ENCODE assay signal across 18 cellular contexts in genomic region chr20:61558726-61559125, GRCh38.
DNase-seq lines count a peak whose midpoint lies in the region; FAIRE-seq and TF ChIP-seq lines count a peak whose summit lies in the region.
"Had no signal": no experiment of that assay in that cellular context is flagged by ENCODE, and none has a peak within 500 bp of the region (broad histone marks: within the 10 kb centered on the region; RNA-seq: fewer than 3 reads in every experiment).

No MANE protein-coding gene starts in this region.

- no peak for FAIRE-seq in H1 (lab: Jason Lieb, UNC)
- FAIRE-seq: RCC 7860 had no signal

- H3K4me1 Mint-ChIP-seq in MCF 10A (ENCODE audit: insufficient read depth, unreplicated experiment): peaks cover 16% of the 10 kb centered on the region
- H3K4me1 Mint-ChIP-seq: activated CD8-positive, alpha-beta memory T cell treated with anti-CD3 and anti-CD28 coated beads, Interleukin-2, amount 10 ng/mL, durations not matched to agents 7 days and 5 days; naive thymus-derived CD4-positive, alpha-beta T cell had no signal

- H3K9me3 ChIP-seq in H1 (ENCODE audit: insufficient read depth in 2 of 2, low read depth in 1 of 2, low read length in 1 of 2) (no peaks in the 10 kb centered on the region), adrenal gland (replicated peaks in 1 of 3) (no peaks in the 10 kb centered on the region), ascending aorta (no peaks in the 10 kb centered on the region)
- H3K9me3 ChIP-seq: BLaER1 treated with 17β-estradiol and CSF1 and Interleukin-3, amounts not matched to agents 10 nM and 100 nM; thoracic aorta had no signal

- H3K9ac ChIP-seq in H1 (replicated peaks in 1 of 4; ENCODE audit: extremely low read depth in 1 of 4, low read depth in 3 of 4, low read length in 3 of 4): no peak overlapping the region
- H3K9ac ChIP-seq: BLaER1 treated with 17β-estradiol and CSF1 and Interleukin-3, amounts not matched to agents 10 nM and 100 nM had no signal

- H3K4me1 ChIP-seq in H1 (replicated peaks in 1 of 4; ENCODE audit: control insufficient read depth in 3 of 4, insufficient read depth in 4 of 4, low read length in 3 of 4) (peaks cover 0 to 11% (median 3%) of the 10 kb centered on the region in 4 experiments; a peak in 4 of 7 replicates), adrenal gland (replicated peaks in 1 of 2) (no peaks in the 10 kb centered on the region), ascending aorta (no peaks in the 10 kb centered on the region)
- H3K4me1 ChIP-seq: BLaER1 treated with 17β-estradiol and CSF1 and Interleukin-3, amounts not matched to agents 10 nM and 100 nM had no signal

- no peaks in the 10 kb centered on the region for H3K79me2 ChIP-seq in H1 (ENCODE audit: control insufficient read depth in 1 of 2, insufficient read depth in 2 of 2, low read length in 2 of 2)

- H4K8ac ChIP-seq in H1 (ENCODE audit: extremely low read depth, insufficient read depth, low read length): no peak overlapping the region

- no peak overlapping the region for H3K18ac ChIP-seq in H1 (ENCODE audit: extremely low read depth, low read length)

- H2BK12ac ChIP-seq in H1 (ENCODE audit: low read depth, low read length): no peak overlapping the region

- no peak overlapping the region for H2BK5ac ChIP-seq in H1 (ENCODE audit: low read depth, low read length)

- intact Hi-C loops in adrenal gland (cut with DNase I): no loop called here
- intact Hi-C loops in MCF 10A (cut with micrococcal nuclease): no loop called here
- intact Hi-C loops in ascending aorta (cut with DNase I): no loop called here

- no peak overlapping the region for H3K23ac ChIP-seq in H1 (ENCODE audit: insufficient read length)

- no peak for TF ChIP-seq RAD21 in H1 (IDR thresholded peaks at IDR 0.05 in 1 of 2, conservative IDR thresholded peaks at IDR 0.05 in 1 of 2; ENCODE audit: low read depth in 2 of 2, low read length in 2 of 2)

- H3K27me3 Mint-ChIP-seq in MCF 10A (ENCODE audit: insufficient read depth, unreplicated experiment): no peaks in the 10 kb centered on the region
- H3K27me3 Mint-ChIP-seq: activated CD8-positive, alpha-beta memory T cell treated with anti-CD3 and anti-CD28 coated beads, Interleukin-2, amount 10 ng/mL, durations not matched to agents 7 days and 5 days had no signal

- no peak overlapping the region for H2AK5ac ChIP-seq in H1 (ENCODE audit: low read depth, low read length)

- TF ChIP-seq CTCF in H1 (IDR thresholded peaks at IDR 0.05; ENCODE audit: control extremely low read depth in 1 of 3, insufficient read depth in 1 of 3, low read depth in 1 of 3, low read length in 3 of 3): no peak
- no peak for TF ChIP-seq CTCF in adrenal gland (IDR thresholded peaks at IDR 0.05)
- no peak for TF ChIP-seq CTCF in MCF 10A (IDR thresholded peaks at IDR 0.05; ENCODE audit: unreplicated experiment)
- no peak for TF ChIP-seq CTCF in ascending aorta (IDR thresholded peaks at IDR 0.05)

- TF ChIP-seq POLR2A in H1 (IDR thresholded peaks at IDR 0.05; ENCODE audit: control extremely low read depth in 1 of 2, low read depth in 2 of 2, low read length in 2 of 2) (no peak), adrenal gland (IDR thresholded peaks at IDR 0.05) (no peak)

- H3K14ac ChIP-seq in H1 (ENCODE audit: insufficient read length): no peak overlapping the region

- H3K4me2 ChIP-seq in H1 (ENCODE audit: insufficient read depth in 1 of 2, low read depth in 2 of 2, low read length in 2 of 2): no peak overlapping the region
- H3K4me2 ChIP-seq: BLaER1 treated with 17β-estradiol and CSF1 and Interleukin-3, amounts not matched to agents 10 nM and 100 nM had no signal

- H3K9me3 Mint-ChIP-seq in MCF 10A (ENCODE audit: unreplicated experiment): no peaks in the 10 kb centered on the region

- H2BK20ac ChIP-seq in H1 (ENCODE audit: low read length): no peak overlapping the region

- no peak for TF ChIP-seq EP300 in H1 (IDR thresholded peaks at IDR 0.05; ENCODE audit: borderline replicate concordance in 1 of 2, low read depth in 2 of 2, low read length in 2 of 2)

- 89% methylated on average over 10 of the region's 10 CpGs; no CpG with 5 or more reads in 1 of the 2 experiments for WGBS in H1 (ENCODE audit: extremely low coverage in 1 of 2, insufficient coverage in 1 of 2, insufficient read length in 1 of 2, insufficient replicate concordance in 2 of 2, low coverage in 1 of 2, low lambda C conversion rate in 2 of 2, missing lambda C conversion rate in 1 of 2), 2 experiments
- 77 to 86% (median 82%) methylated on average over 7 to 10 of the region's 10 CpGs for WGBS in adrenal gland, 4 donors

- CTCF ChIA-PET in H1 (lab: Charles Lee; ENCODE audit: partially characterized antibody): interaction anchor here (1.0 to 1.5 kb wide), 3 partner anchors 28 to 316 kb away, joined by 3 to 4 read pairs (median 3); no protein-coding TSS in a partner anchor
- CTCF ChIA-PET in MCF 10A (lab: Yijun Ruan, JAX): no interaction called here

- DNase-seq in GM03348 (ENCODE audit: low spot score) (peak; percentile 75), NCI-H187 (lab: John Stamatoyannopoulos, UW) (peak; percentile 57 to 59), H1 (ENCODE audit: low read depth in 1 of 2, low spot score in 2 of 2) (no peak), non-pigmented ciliary epithelial cell (ENCODE audit: low read depth) (peak; percentile 4), adrenal gland (no peak), MCF 10A (ENCODE audit: unreplicated experiment) (no peak), ascending aorta (ENCODE audit: low spot score in 2 of 2) (no peak)
- DNase-seq in effector CD4-positive, alpha-beta T cell: no peak
- DNase-seq: activated CD8-positive, alpha-beta memory T cell treated with anti-CD3 and anti-CD28 coated beads, Interleukin-2, amount 10 ng/mL, durations not matched to agents 7 days and 5 days; caudate nucleus; naive thymus-derived CD4-positive, alpha-beta T cell; NCI-H146; NCI-H510A treated with DMSO at 0.1 percent for 48 hours; stimulated activated CD8-positive, alpha-beta memory T cell treated with anti-CD3 and anti-CD28 coated beads, Interleukin-4, amount 100 ng/mL, for 48 hours had no signal

- H4K91ac ChIP-seq in H1 (replicated peaks; ENCODE audit: insufficient read length, low read length): no peak overlapping the region

- H3K27ac Mint-ChIP-seq in MCF 10A (ENCODE audit: low read depth, unreplicated experiment): no peak overlapping the region
- H3K27ac Mint-ChIP-seq: activated CD8-positive, alpha-beta memory T cell treated with anti-CD3 and anti-CD28 coated beads, Interleukin-2, amount 10 ng/mL, durations not matched to agents 7 days and 5 days; T-helper 1 cell treated with Interleukin-12 subunit alpha and Interleukin-12 subunit beta and Interleukin-4 antibody, amounts not matched to agents 30 μg/mL and 1 μg/mL, for 36 hours had no signal

- H3K27ac ChIP-seq in H1 (ENCODE audit: low read depth, low read length) (no peak overlapping the region), adrenal gland (no peak overlapping the region), ascending aorta (no peak overlapping the region)
- H3K27ac ChIP-seq: BLaER1 treated with 17β-estradiol and CSF1 and Interleukin-3, amounts not matched to agents 10 nM and 100 nM; thoracic aorta had no signal

- H2BK120ac ChIP-seq in H1 (replicated peaks; ENCODE audit: low read depth, low read length): no peak overlapping the region

- H3K36me3 Mint-ChIP-seq in MCF 10A (ENCODE audit: insufficient read depth, unreplicated experiment): no peaks in the 10 kb centered on the region
- H3K36me3 Mint-ChIP-seq: activated CD8-positive, alpha-beta memory T cell treated with anti-CD3 and anti-CD28 coated beads, Interleukin-2, amount 10 ng/mL, durations not matched to agents 7 days and 5 days; naive thymus-derived CD4-positive, alpha-beta T cell had no signal

- H3K4me3 ChIP-seq in H1 (ENCODE audit: extremely low read depth in 1 of 4, insufficient read depth in 2 of 4, low read depth in 3 of 4, low read length in 4 of 4): no peak overlapping the region
- H3K4me3 ChIP-seq in adrenal gland: no peak overlapping the region
- H3K4me3 ChIP-seq in ascending aorta: no peak overlapping the region
- H3K4me3 ChIP-seq: BLaER1 treated with 17β-estradiol and CSF1 and Interleukin-3, amounts not matched to agents 10 nM and 100 nM; thoracic aorta had no signal

- H3K27me3 ChIP-seq in H1 (replicated peaks in 1 of 4; ENCODE audit: control insufficient read depth in 3 of 4, extremely low read depth in 1 of 4, insufficient read depth in 3 of 4, low read length in 3 of 4) (peaks cover 0 to 2% (median 0%) of the 10 kb centered on the region in 4 experiments; a peak in 4 of 7 replicates), adrenal gland (no peaks in the 10 kb centered on the region), ascending aorta (no peaks in the 10 kb centered on the region)
- H3K27me3 ChIP-seq: BLaER1 treated with 17β-estradiol and CSF1 and Interleukin-3, amounts not matched to agents 10 nM and 100 nM had no signal

- no peak overlapping the region for H2BK15ac ChIP-seq in H1 (ENCODE audit: low read length)

- H3K56ac ChIP-seq in H1 (replicated peaks; ENCODE audit: insufficient read length, low read depth, low read length): no peak overlapping the region

- no peaks in the 10 kb centered on the region for H3K23me2 ChIP-seq in H1 (ENCODE audit: low read depth, low read length)

- H4K5ac ChIP-seq in H1 (ENCODE audit: insufficient read length, low read depth, low read length): no peak overlapping the region

- H3K79me1 ChIP-seq in H1 (ENCODE audit: low read depth, low read length): no peaks in the 10 kb centered on the region

- no TSS peak for BruUV-seq in MCF 10A (replicated peaks; lab: Mats Ljungman, UMichigan)

- POLR2A ChIA-PET in H1 (lab: Charles Lee; ENCODE audit: partially characterized antibody): no interaction called here
- POLR2A ChIA-PET in MCF 10A (lab: Yijun Ruan, JAX): no interaction called here

- no peak overlapping the region for H3K4ac ChIP-seq in H1 (replicated peaks; ENCODE audit: insufficient read length, low read depth, low read length)

- no peaks in the 10 kb centered on the region for H3K36me3 ChIP-seq in H1 (ENCODE audit: control insufficient read depth in 2 of 4, insufficient read depth in 4 of 4, low read length in 3 of 4)
- H3K36me3 ChIP-seq in adrenal gland (replicated peaks in 1 of 2): no peaks in the 10 kb centered on the region
- no peaks in the 10 kb centered on the region for H3K36me3 ChIP-seq in ascending aorta
- H3K36me3 ChIP-seq: BLaER1 treated with 17β-estradiol and CSF1 and Interleukin-3, amounts not matched to agents 10 nM and 100 nM; thoracic aorta had no signal

- peaks cover 0 to 3% of the 10 kb centered on the region in 2 experiments for H4K20me1 ChIP-seq in H1 (replicated peaks in 1 of 2; ENCODE audit: control insufficient read depth in 1 of 2, insufficient read depth in 2 of 2, low read length in 2 of 2)

- no peak overlapping the region for H3K4me3 Mint-ChIP-seq in MCF 10A (ENCODE audit: unreplicated experiment)
- H3K4me3 Mint-ChIP-seq: activated CD8-positive, alpha-beta memory T cell treated with anti-CD3 and anti-CD28 coated beads, Interleukin-2, amount 10 ng/mL, durations not matched to agents 7 days and 5 days; naive thymus-derived CD4-positive, alpha-beta T cell; T-helper 1 cell treated with Interleukin-12 subunit alpha and Interleukin-12 subunit beta and Interleukin-4 antibody, amounts not matched to agents 30 μg/mL and 1 μg/mL, for 36 hours had no signal

- H2AFZ ChIP-seq in H1 (ENCODE audit: low read length): no peak overlapping the region

TF ChIP-seq in H1, 55 proteins besides CTCF, POLR2A, EP300 and RAD21 (continues in another document):
- no peak for TF ChIP-seq CBX5 (IDR thresholded peaks at IDR 0.05; ENCODE audit: low read depth, low read length)
- no peak for TF ChIP-seq SUZ12 (IDR thresholded peaks at IDR 0.05; ENCODE audit: low read length)

Comparison
In these comparisons a context has a peak if more than half of its experiments do, and no peak if none do; other contexts are left out.
1. DNase-seq: peak in GM03348 (single experiment), NCI-H187 (2 of 2) and non-pigmented ciliary epithelial cell (single experiment); none in H1 (0 of 2), adrenal gland (0 of 7), MCF 10A (single experiment), ascending aorta (0 of 2) and effector CD4-positive, alpha-beta T cell (single experiment).